Comparison of ENCODE assay signal across 8 cellular contexts in the genomic region with DNA sequence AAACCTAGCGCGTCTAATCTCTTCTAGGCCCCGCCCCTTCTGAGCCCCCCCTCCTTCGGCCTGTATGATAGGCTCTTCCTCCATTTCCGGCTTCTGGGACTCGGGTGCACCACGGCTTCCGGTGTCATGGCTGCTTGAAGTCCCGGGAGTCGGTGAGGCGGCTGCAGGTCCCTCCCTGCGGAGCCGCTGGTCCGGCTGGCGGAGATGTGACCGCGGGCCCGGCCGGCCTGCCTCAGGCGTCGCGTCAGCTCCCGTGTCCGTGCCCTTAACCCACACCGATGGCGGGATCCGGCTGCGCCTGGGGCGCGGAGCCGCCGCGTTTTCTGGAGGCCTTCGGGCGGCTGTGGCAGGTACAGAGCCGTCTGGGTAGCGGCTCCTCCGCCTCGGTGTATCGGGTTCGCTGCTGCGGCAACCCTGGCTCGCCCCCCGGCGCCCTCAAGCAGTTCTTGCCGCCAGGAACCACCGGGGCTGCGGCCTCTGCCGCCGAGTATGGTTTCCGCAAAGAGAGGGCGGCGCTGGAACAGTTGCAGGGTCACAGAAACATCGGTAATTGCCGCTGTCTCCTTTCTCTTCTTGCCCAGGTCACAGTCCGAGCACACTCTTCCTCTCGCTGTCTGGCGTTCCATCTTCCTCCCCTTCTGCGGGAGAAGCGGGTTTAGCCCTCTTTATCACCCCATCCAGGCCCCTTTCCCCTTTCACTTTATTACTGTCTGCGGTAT. TPM values are rescaled to one million over a fixed set of nuclear protein-coding genes. Genes with fewer than 3 reads are reported as not detected.
A peak's percentile ranks its signal among the peaks of the same experiment; 100 is the strongest.
DNase-seq lines count a peak whose midpoint lies in the region; ATAC-seq and TF ChIP-seq lines count a peak whose summit lies in the region.

Gene UHMK1, plus strand, starts transcription at position 96 of the 719 bp plus-strand sequence. Its CDS starts 183 bp downstream, at position 279.

- peaks cover 3% of the 10 kb centered on the region for H3K79me1 ChIP-seq in H9 (ENCODE audit: insufficient read depth, low read depth, low read length, poor library complexity, severe bottlenecking)

- no peak within 1 kb of the TSS for H3K23ac ChIP-seq in H9 (ENCODE audit: insufficient read length, low read depth, low read length)

- no peak within 1 kb of the TSS for H3T11ph ChIP-seq in H9 (ENCODE audit: low read length)

- peak; percentile 99 for ATAC-seq in natural killer cell treated with Interleukin-12 subunit alpha and Interleukin-12 subunit beta and Interleukin-15 and Interleukin-18, amount 100 ng/mL, for 72 hours

- no peaks in the 10 kb centered on the region; the same call in 1 of the 2 replicates for H3K4me1 ChIP-seq in H9 (ENCODE audit: insufficient read depth, low read length)

- no peaks in the 10 kb centered on the region for H3K9me3 ChIP-seq in H9 (ENCODE audit: control insufficient read depth, low read depth, low read length)

- peak within 1 kb of the TSS; percentile 85 to 90 for H3K4me3 Mint-ChIP-seq in H9
- H3K4me3 Mint-ChIP-seq in natural killer cell treated with Interleukin-12 subunit alpha and Interleukin-12 subunit beta and Interleukin-15 and Interleukin-18, amount 100 ng/mL, for 72 hours, result peak within 1 kb of the TSS; percentile 91

- peaks cover 18 to 24% of the 10 kb centered on the region in 2 experiments for H3K4me1 Mint-ChIP-seq in H9
- peaks cover 9 to 21% of the 10 kb centered on the region in 2 donors for H3K4me1 Mint-ChIP-seq in natural killer cell treated with Interleukin-12 subunit alpha and Interleukin-12 subunit beta and Interleukin-15 and Interleukin-18, amount 100 ng/mL, for 72 hours (ENCODE audit: low read depth in 2 of 2)

- H4K91ac ChIP-seq in H9 (ENCODE audit: insufficient read length, low read depth, low read length), result peak within 1 kb of the TSS; percentile 39

- peak within 1 kb of the TSS; percentile 64 for H3K4me3 ChIP-seq in fibroblast of pulmonary artery (replicated peaks; ENCODE audit: low read depth, low read length)

- H3K9me3 Mint-ChIP-seq in H9, result peaks cover 2% of the 10 kb centered on the region in 2 experiments; a peak in 1 of 5 replicates
- H3K9me3 Mint-ChIP-seq in natural killer cell treated with Interleukin-12 subunit alpha and Interleukin-12 subunit beta and Interleukin-15 and Interleukin-18, amount 100 ng/mL, for 72 hours, result no peaks in the 10 kb centered on the region

- H3K27ac Mint-ChIP-seq in H9, result peak within 1 kb of the TSS; percentile 39 to 94 (median 84); a peak in 6 of 7 replicates
- peak within 1 kb of the TSS; percentile 79 to 94 for H3K27ac Mint-ChIP-seq in natural killer cell treated with Interleukin-12 subunit alpha and Interleukin-12 subunit beta and Interleukin-15 and Interleukin-18, amount 100 ng/mL, for 72 hours

- no peak within 1 kb of the TSS for H2BK120ac ChIP-seq in H9 (ENCODE audit: low read depth, low read length, poor library complexity, severe bottlenecking)

- no peak within 1 kb of the TSS for H2BK12ac ChIP-seq in H9 (ENCODE audit: insufficient read length, low read depth, low read length)

- no peak within 1 kb of the TSS for H2BK20ac ChIP-seq in H9 (ENCODE audit: low read depth, low read length, poor library complexity, severe bottlenecking)

- peak within 1 kb of the TSS; percentile 95 for H3K9ac ChIP-seq in H9 (ENCODE audit: extremely low read depth, insufficient read length, low read length)

- peak; percentile 96 for DNase-seq in ELR (ENCODE audit: low read depth)
- peak; percentile 89 for DNase-seq in H9
- peak; percentile 94 for DNase-seq in M059J (ENCODE audit: low read depth)
- peak; percentile 93 to 96 for DNase-seq in SHP77 (lab: John Stamatoyannopoulos, UW)
- peak; percentile 85 for DNase-seq in activated T-helper 9 cell treated with anti-CD3 and anti-CD28 coated beads, Interleukin-2, amount 50 U/mL, for 16 hours (ENCODE audit: low read depth)
- peak; percentile 92 for DNase-seq in fibroblast of pulmonary artery (ENCODE audit: low read depth)
- peak; percentile 91 for DNase-seq in natural killer cell treated with Interleukin-12 subunit alpha and Interleukin-12 subunit beta and Interleukin-15 and Interleukin-18, amount 100 ng/mL, for 72 hours (ENCODE audit: low spot score)
- DNase-seq in stimulated activated naive CD4-positive, alpha-beta T cell treated with Interleukin-2 at 50 U/mL for 16 hours (lab: John Stamatoyannopoulos, UW), result peak; percentile 90

- no peak within 1 kb of the TSS for H2BK15ac ChIP-seq in H9 (ENCODE audit: low read depth, low read length)

- no CpG with 5 or more reads among the region's 61 CpGs for WGBS in H9 (ENCODE audit: extremely low coverage, insufficient read length, low lambda C conversion rate)

- peaks cover 18 to 27% (median 20%) of the 10 kb centered on the region in 3 experiments; a peak in 6 of 7 replicates for H3K36me3 Mint-ChIP-seq in H9 (ENCODE audit: insufficient read depth in 1 of 3, low read depth in 3 of 3)
- H3K36me3 Mint-ChIP-seq in natural killer cell treated with Interleukin-12 subunit alpha and Interleukin-12 subunit beta and Interleukin-15 and Interleukin-18, amount 100 ng/mL, for 72 hours, result peaks cover 8% of the 10 kb centered on the region

- H3K27me3 Mint-ChIP-seq in H9 (ENCODE audit: low read depth), result peaks cover 2% of the 10 kb centered on the region
- H3K27me3 Mint-ChIP-seq in natural killer cell treated with Interleukin-12 subunit alpha and Interleukin-12 subunit beta and Interleukin-15 and Interleukin-18, amount 100 ng/mL, for 72 hours, result peaks cover 0 to 1% of the 10 kb centered on the region in 2 donors

- no peaks in the 10 kb centered on the region for H3K27me3 ChIP-seq in H9 (ENCODE audit: insufficient read depth, low read length)

- no peak within 1 kb of the TSS for H3K27ac ChIP-seq in H9 (ENCODE audit: insufficient read length, low read depth, low read length)

- H3K79me2 ChIP-seq in H9 (ENCODE audit: insufficient read depth, low read length), result peaks cover 11% of the 10 kb centered on the region; the same call in 1 of the 2 replicates

- peaks cover 3% of the 10 kb centered on the region for H3K23me2 ChIP-seq in H9 (ENCODE audit: insufficient read length, low read depth, low read length, poor library complexity, severe bottlenecking)

- peak within 1 kb of the TSS; percentile 92 for H3K18ac ChIP-seq in H9 (ENCODE audit: insufficient read length, low read depth, low read length)

- H2BK5ac ChIP-seq in H9 (ENCODE audit: insufficient read length, low read length), result no peak within 1 kb of the TSS

- H2AFZ ChIP-seq in H9 (ENCODE audit: low read length), result peak within 1 kb of the TSS; percentile 93

- no peak within 1 kb of the TSS for H3K56ac ChIP-seq in H9 (ENCODE audit: insufficient read length, low read depth, low read length)

- H4K5ac ChIP-seq in H9 (ENCODE audit: insufficient read length, low read depth, low read length), result no peak within 1 kb of the TSS

- no peak within 1 kb of the TSS for H2AK5ac ChIP-seq in H9 (ENCODE audit: insufficient read length, low read length)

- H4K20me1 ChIP-seq in H9 (ENCODE audit: control insufficient read depth, insufficient read depth, insufficient read length), result no peaks in the 10 kb centered on the region

- H3K4ac ChIP-seq in H9 (ENCODE audit: low read depth, low read length), result no peak within 1 kb of the TSS; the same call in 1 of the 2 replicates

- H3K14ac ChIP-seq in H9 (ENCODE audit: insufficient read depth, low read length), result peak within 1 kb of the TSS; percentile 93

- H3K4me2 ChIP-seq in H9 (ENCODE audit: insufficient read depth, insufficient read length, low read length), result peak within 1 kb of the TSS; percentile 97

- no peak for TF ChIP-seq CTCF in H9 (conservative IDR thresholded peaks at IDR 0.05)
- TF ChIP-seq CTCF in fibroblast of pulmonary artery (IDR thresholded peaks at IDR 0.05; ENCODE audit: low read length, missing control alignments), result no peak

- no peak within 1 kb of the TSS for H4K8ac ChIP-seq in H9 (replicated peaks; ENCODE audit: insufficient read length, low read depth, low read length)

RNA-seq across cellular contexts. Expression of gene UHMK1, which starts in this region (rescaled TPM):
- 15.0 and 15.8 TPM in 2 replicates for total RNA-seq in H9 (2021)
- total RNA-seq in M059J (2014; rRNA removed; shearing (Covaris generic)), result 75.2 and 113 TPM in 2 replicates
- 10 to 100 TPM; 63.2 to 78.9 TPM for total RNA-seq in natural killer cell treated with Interleukin-12 subunit alpha and Interleukin-12 subunit beta and Interleukin-15 and Interleukin-18, amount 100 ng/mL, for 72 hours
